ENCODE assay signal across 1 cellular context in genomic region chr12:14260011-14260993, GRCh38.
TF ChIP-seq lines count a peak whose summit lies in the region.

No MANE protein-coding gene starts in this region.

TF ChIP-seq in K562, 482 proteins besides CTCF, POLR2A, EP300 and RAD21 (continued from another document and continues in another):
- TF ChIP-seq ZNF318 (IDR thresholded peaks at IDR 0.05; ENCODE audit: borderline replicate concordance in 1 of 2, low read depth in 1 of 2) (no peak), GTF2A2 (tag; IDR thresholded peaks at IDR 0.05) (0 out of 2 replicates have a peak, but pooled peaks have one; percentile 6), BRF1 (IDR thresholded peaks at IDR 0.05; ENCODE audit: borderline replicate concordance, extremely low read depth, insufficient read length) (no peak), SOX6 (IDR thresholded peaks at IDR 0.05) (peak; percentile 92), MYBL2 (IDR thresholded peaks at IDR 0.05; ENCODE audit: low read depth) (no peak), MYBL2 (CRISPR knock-in tag; IDR thresholded peaks at IDR 0.05; ENCODE audit: borderline replicate concordance) (no peak), SREBF2 (CRISPR knock-in tag; IDR thresholded peaks at IDR 0.05) (no peak), SMAD2 (IDR thresholded peaks at IDR 0.05; ENCODE audit: low read depth, low read length) (no peak), GABPA (tag; conservative IDR thresholded peaks at IDR 0.05; ENCODE audit: low read depth) (no peak), MTA3 (IDR thresholded peaks at IDR 0.05; ENCODE audit: borderline replicate concordance) (peak; percentile 46; the same call in 1 of the 2 replicates), TCF7 (IDR thresholded peaks at IDR 0.05; ENCODE audit: borderline replicate concordance) (no peak), ZNF766 (CRISPR knock-in tag; conservative IDR thresholded peaks at IDR 0.05) (no peak; the same call in 1 of the 2 replicates), MECOM (CRISPR knock-in tag; IDR thresholded peaks at IDR 0.05) (no peak), CSDE1 (IDR thresholded peaks at IDR 0.05) (no peak), ETV1 (tag; conservative IDR thresholded peaks at IDR 0.05; ENCODE audit: low read depth) (peak; percentile 30; the same call in 1 of the 2 replicates), SP1 (CRISPR knock-in tag; IDR thresholded peaks at IDR 0.05) (no peak), PHB2 (IDR thresholded peaks at IDR 0.05; ENCODE audit: low read depth) (no peak), CBX3 (IDR thresholded peaks at IDR 0.05; ENCODE audit: borderline replicate concordance in 1 of 2, low read length in 2 of 2) (no peak; a peak in 1 of 3 replicates), ZNF239 (CRISPR knock-in tag; IDR thresholded peaks at IDR 0.05) (no peak), CCNT2 (IDR thresholded peaks at IDR 0.05; ENCODE audit: borderline replicate concordance, extremely low read depth, insufficient read length, low read depth, low read length) (peak; percentile 88), ZFP30 (CRISPR knock-in tag; IDR thresholded peaks at IDR 0.05; ENCODE audit: borderline replicate concordance) (no peak), PHF21A (IDR thresholded peaks at IDR 0.05; ENCODE audit: borderline replicate concordance, low read depth) (no peak), THRB (CRISPR knock-in tag; conservative IDR thresholded peaks at IDR 0.05) (no peak), MAX (CRISPR knock-in tag; IDR thresholded peaks at IDR 0.05) (peak; percentile 94), ZNF398 (CRISPR knock-in tag; IDR thresholded peaks at IDR 0.05) (no peak), ZBTB40 (IDR thresholded peaks at IDR 0.05) (no peak), ZBTB40 (CRISPR knock-in tag; IDR thresholded peaks at IDR 0.05) (no peak), RBFOX2 (IDR thresholded peaks at IDR 0.05; ENCODE audit: low read depth, low read length) (peak; percentile 63), ZNF408 (CRISPR knock-in tag; IDR thresholded peaks at IDR 0.05; ENCODE audit: low read depth) (no peak), TCF15 (CRISPR knock-in tag; IDR thresholded peaks at IDR 0.05) (no peak), BCL6 (CRISPR knock-in tag; IDR thresholded peaks at IDR 0.05) (no peak), EP400 (IDR thresholded peaks at IDR 0.05) (peak; percentile 76), SMARCA4 (IDR thresholded peaks at IDR 0.05) (0 out of 2 replicates have a peak, but pooled peaks have one; percentile 9), DMBX1 (CRISPR knock-in tag; IDR thresholded peaks at IDR 0.05; ENCODE audit: borderline replicate concordance) (0 out of 2 replicates have a peak, but pooled peaks have one; percentile 25), TARDBP (IDR thresholded peaks at IDR 0.05) (no peak), SMARCB1 (IDR thresholded peaks at IDR 0.05; ENCODE audit: insufficient read length, low read depth) (no peak), CCAR2 (IDR thresholded peaks at IDR 0.05; ENCODE audit: low read depth, low read length) (no peak), MEF2A (IDR thresholded peaks at IDR 0.05; ENCODE audit: control insufficient read depth, low read depth, low read length) (no peak), CTBP1 (IDR thresholded peaks at IDR 0.05; ENCODE audit: borderline replicate concordance) (peak; percentile 53; the same call in 1 of the 2 replicates), L3MBTL2 (IDR thresholded peaks at IDR 0.05) (peak; percentile 96), DNMT1 (IDR thresholded peaks at IDR 0.05) (no peak)
